Comparison of ENCODE assay signal across 8 cellular contexts in genomic region chr12:119229837-119230236, GRCh38. TPM values are rescaled to one million over a fixed set of nuclear protein-coding genes. Genes with fewer than 3 reads are reported as not detected.
A peak's percentile ranks its signal among the peaks of the same experiment; 100 is the strongest.
DNase-seq lines count a peak whose midpoint lies in the region; ATAC-seq lines count a peak whose summit lies in the region.

No MANE protein-coding gene starts in this region.

- peak; percentile 25 for DNase-seq in ELR (ENCODE audit: low read depth)
- peak; percentile 80 for DNase-seq in NCI-H2171 (lab: John Stamatoyannopoulos, UW)
- DNase-seq in dermis microvascular lymphatic vessel endothelial cell (ENCODE audit: low read depth in 2 of 2): peak; percentile 41 to 47
- DNase-seq in mucosa of gallbladder (ENCODE audit: low spot score): peak; percentile 20
- DNase-seq in activated naive CD8-positive, alpha-beta T cell treated with anti-CD3 and anti-CD28 coated beads, Interleukin-2, amount 50 U/mL, for 24 hours: no peak
- no peak for DNase-seq in KG1 (lab: John Stamatoyannopoulos, UW)

- peaks cover 4% of the 10 kb centered on the region for H3K9me3 Mint-ChIP-seq in activated naive CD8-positive, alpha-beta T cell treated with anti-CD3 and anti-CD28 coated beads, Interleukin-2, amount 50 U/mL, for 24 hours

- no peak overlapping the region for H3K4me3 Mint-ChIP-seq in activated naive CD8-positive, alpha-beta T cell treated with anti-CD3 and anti-CD28 coated beads, Interleukin-2, amount 50 U/mL, for 24 hours

- H3K4me1 Mint-ChIP-seq in activated naive CD8-positive, alpha-beta T cell treated with anti-CD3 and anti-CD28 coated beads, Interleukin-2, amount 50 U/mL, for 24 hours: no peaks in the 10 kb centered on the region

- H3K36me3 Mint-ChIP-seq in activated naive CD8-positive, alpha-beta T cell treated with anti-CD3 and anti-CD28 coated beads, Interleukin-2, amount 50 U/mL, for 24 hours (ENCODE audit: low read depth): no peaks in the 10 kb centered on the region

- no peak for ATAC-seq in activated naive CD8-positive, alpha-beta T cell treated with anti-CD3 and anti-CD28 coated beads, Interleukin-2, amount 50 U/mL, for 24 hours
- ATAC-seq in GM21367 (IDR thresholded peaks at IDR 0.05; ENCODE audit: unreplicated experiment) (no peak), HG02759 (IDR thresholded peaks at IDR 0.05; ENCODE audit: unreplicated experiment) (no peak)

- H3K27ac Mint-ChIP-seq in activated naive CD8-positive, alpha-beta T cell treated with anti-CD3 and anti-CD28 coated beads, Interleukin-2, amount 50 U/mL, for 24 hours: no peak overlapping the region

- H3K27me3 Mint-ChIP-seq in activated naive CD8-positive, alpha-beta T cell treated with anti-CD3 and anti-CD28 coated beads, Interleukin-2, amount 50 U/mL, for 24 hours: peaks cover 5% of the 10 kb centered on the region

RNA-seq across cellular contexts. Expression of gene HSPB8, which starts 51.1 kb away (rescaled TPM):
- total RNA-seq in dermis microvascular lymphatic vessel endothelial cell (2.1 and 2.8 TPM in 2 replicates), mucosa of gallbladder (58.1 TPM)

Comparison
In these comparisons a context has a peak if more than half of its experiments do, and no peak if none do; other contexts are left out.
1. DNase-seq: peak in ELR (single experiment), NCI-H2171 (single experiment), dermis microvascular lymphatic vessel endothelial cell (2 of 2) and mucosa of gallbladder (single experiment); none in activated naive CD8-positive, alpha-beta T cell treated with anti-CD3 and anti-CD28 coated beads, Interleukin-2, amount 50 U/mL, for 24 hours (single experiment) and KG1 (single experiment).
2. RNA of gene HSPB8, which starts 51.1 kb away (total RNA-seq): 58.1 TPM in mucosa of gallbladder (single experiment); 2.1 to 2.8 TPM in dermis microvascular lymphatic vessel endothelial cell; every median in the first group is over 10 times any median in the second.